In genomic region chr13:25848822-25849740, GRCh38 we compare ENCODE assay signal across 17 cellular contexts.
DNase-seq lines count a peak whose midpoint lies in the region; ATAC-seq and TF ChIP-seq lines count a peak whose summit lies in the region.
"Had no signal": no experiment of that assay in that cellular context is flagged by ENCODE, and none has a peak within 500 bp of the region (broad histone marks: within the 10 kb centered on the region; RNA-seq: fewer than 3 reads in every experiment).

No MANE protein-coding gene starts in this region.

- 56 to 86% methylated on average over 5 to 6 of the region's 7 CpGs for WGBS in gastroesophageal sphincter (ENCODE audit: low coverage in 1 of 2), 2 donors

- ATAC-seq in GM23338: peak; percentile 62
- ATAC-seq in gastroesophageal sphincter: no peak
- ATAC-seq: activated T-cell treated with anti-CD3 and anti-CD28 coated beads, Interleukin-2, amount 50 U/mL, for 4 hours; PC-3; psoas muscle had no signal

- H3K9me3 ChIP-seq in OCI-LY3 (ENCODE audit: insufficient read depth, low read length) (no peaks in the 10 kb centered on the region), gastroesophageal sphincter (no peaks in the 10 kb centered on the region)
- H3K9me3 ChIP-seq: HAP-1, psoas muscle had no signal

- no peak overlapping the region for H3K4me3 ChIP-seq in GM23338
- peak overlapping the region; percentile 18; the same call in 1 of the 2 replicates for H3K4me3 ChIP-seq in OCI-LY3 (ENCODE audit: low read length)
- no peak overlapping the region for H3K4me3 ChIP-seq in gastroesophageal sphincter
- H3K4me3 ChIP-seq: HAP-1, psoas muscle, skin epidermis had no signal

- H3K9ac ChIP-seq in OCI-LY3 (ENCODE audit: low read length): no peak overlapping the region

- H3K27ac Mint-ChIP-seq in GM23338 (no peak overlapping the region), type B pancreatic cell (peak overlapping the region; percentile 65)
- H3K27ac Mint-ChIP-seq: stimulated activated memory B cell treated with anti-CD40 and anti-IgM and Interleukin-4, amounts not matched to agents 10 μg/mL and 1 μg/mL and 100 μg/mL, for 72 hours had no signal

- no peak for TF ChIP-seq POLR2A in gastroesophageal sphincter (IDR thresholded peaks at IDR 0.05)

- DNase-seq in GM23338 (ENCODE audit: low spot score): peak; percentile 43
- peak; percentile 57 for DNase-seq in islet precursor cell
- no peak for DNase-seq in type B pancreatic cell (ENCODE audit: extremely low spot score, unreplicated experiment)
- DNase-seq in COR-L47 (lab: John Stamatoyannopoulos, UW): no peak
- DNase-seq in middle frontal gyrus (ENCODE audit: extremely low spot score, low spot score): no peak
- DNase-seq: activated naive CD4-positive, alpha-beta T cell; activated T-cell treated with anti-CD3 and anti-CD28 coated beads, Interleukin-2, amount 50 U/mL, for 4 hours; NCI-H2029; NCI-H226; PC-3; psoas muscle; stimulated activated CD4-positive, alpha-beta T cell treated with anti-CD3 and anti-CD28 coated beads, Interleukin-2, amount 100 ng/mL, for 24 hours had no signal

- H3K27ac ChIP-seq in GM23338 (ENCODE audit: low read depth): no peak overlapping the region
- no peak overlapping the region for H3K27ac ChIP-seq in OCI-LY3 (ENCODE audit: low read length)
- no peak overlapping the region for H3K27ac ChIP-seq in gastroesophageal sphincter
- H3K27ac ChIP-seq: psoas muscle, skin epidermis had no signal

- peaks cover 2% of the 10 kb centered on the region for H3K27me3 Mint-ChIP-seq in GM23338 (ENCODE audit: insufficient read depth, low read depth, poor library complexity)
- H3K27me3 Mint-ChIP-seq in type B pancreatic cell: no peaks in the 10 kb centered on the region
- H3K27me3 Mint-ChIP-seq: stimulated activated memory B cell treated with anti-CD40 and anti-IgM and Interleukin-4, amounts not matched to agents 10 μg/mL and 1 μg/mL and 100 μg/mL, for 72 hours had no signal

- H3K4me1 ChIP-seq in GM23338 (ENCODE audit: insufficient read depth) (peaks cover 18% of the 10 kb centered on the region), OCI-LY3 (ENCODE audit: low read length) (peaks cover 58% of the 10 kb centered on the region), gastroesophageal sphincter (no peaks in the 10 kb centered on the region)
- H3K4me1 ChIP-seq: psoas muscle had no signal

- H3K79me2 ChIP-seq in GM23338 (replicated peaks; ENCODE audit: insufficient read depth) (no peaks in the 10 kb centered on the region), OCI-LY3 (ENCODE audit: low read length) (no peaks in the 10 kb centered on the region)

- TF ChIP-seq EP300 in gastroesophageal sphincter (IDR thresholded peaks at IDR 0.05): no peak

- H3K4me2 ChIP-seq in GM23338 (0 out of 2 replicates have a peak overlapping the region, but pooled peaks have one; percentile 10), OCI-LY3 (ENCODE audit: low read length) (peak overlapping the region; percentile 42)

- H4K20me1 ChIP-seq in GM23338 (replicated peaks; ENCODE audit: insufficient read depth) (no peaks in the 10 kb centered on the region), OCI-LY3 (ENCODE audit: insufficient read depth, low read length) (no peaks in the 10 kb centered on the region)

- no peaks in the 10 kb centered on the region for H3K27me3 ChIP-seq in GM23338 (ENCODE audit: insufficient read depth)
- peaks cover 13% of the 10 kb centered on the region; the same call in 1 of the 2 replicates for H3K27me3 ChIP-seq in OCI-LY3 (ENCODE audit: low read depth, low read length)
- no peaks in the 10 kb centered on the region for H3K27me3 ChIP-seq in gastroesophageal sphincter

- no peaks in the 10 kb centered on the region for H3F3A ChIP-seq in GM23338 (replicated peaks; ENCODE audit: low read depth)

- H3K36me3 Mint-ChIP-seq in GM23338 (ENCODE audit: low read depth) (no peaks in the 10 kb centered on the region), type B pancreatic cell (no peaks in the 10 kb centered on the region)
- H3K36me3 Mint-ChIP-seq: stimulated activated memory B cell treated with anti-CD40 and anti-IgM and Interleukin-4, amounts not matched to agents 10 μg/mL and 1 μg/mL and 100 μg/mL, for 72 hours had no signal

- H3K4me3 Mint-ChIP-seq in GM23338 (no peak overlapping the region), type B pancreatic cell (peak overlapping the region; percentile 8)
- H3K4me3 Mint-ChIP-seq: activated T-cell treated with anti-CD3 and anti-CD28 coated beads, Interleukin-2, amount 50 U/mL, for 4 hours; stimulated activated memory B cell treated with anti-CD40 and anti-IgM and Interleukin-4, amounts not matched to agents 10 μg/mL and 1 μg/mL and 100 μg/mL, for 72 hours had no signal

- H3K9me2 ChIP-seq in GM23338 (ENCODE audit: insufficient read depth): no peaks in the 10 kb centered on the region

- no peak overlapping the region for H2AFZ ChIP-seq in GM23338
- no peak overlapping the region for H2AFZ ChIP-seq in OCI-LY3 (ENCODE audit: low read depth, low read length)

- TF ChIP-seq CTCF in GM23338 (conservative IDR thresholded peaks at IDR 0.05; ENCODE audit: low read depth in 2 of 2): no peak
- TF ChIP-seq CTCF in OCI-LY3 (IDR thresholded peaks at IDR 0.05; ENCODE audit: low read depth, low read length): no peak
- TF ChIP-seq CTCF in type B pancreatic cell (conservative IDR thresholded peaks at IDR 0.05): no peak
- no peak for TF ChIP-seq CTCF in gastroesophageal sphincter (IDR thresholded peaks at IDR 0.05)

- peaks cover 40% of the 10 kb centered on the region for H3K4me1 Mint-ChIP-seq in GM23338
- H3K4me1 Mint-ChIP-seq in type B pancreatic cell (ENCODE audit: unreplicated experiment): peaks cover 51% of the 10 kb centered on the region

- H3K9me3 Mint-ChIP-seq in GM23338 (no peaks in the 10 kb centered on the region), type B pancreatic cell (no peaks in the 10 kb centered on the region)
- H3K9me3 Mint-ChIP-seq: activated T-cell treated with anti-CD3 and anti-CD28 coated beads, Interleukin-2, amount 50 U/mL, for 4 hours; stimulated activated memory B cell treated with anti-CD40 and anti-IgM and Interleukin-4, amounts not matched to agents 10 μg/mL and 1 μg/mL and 100 μg/mL, for 72 hours had no signal

- H3K36me3 ChIP-seq in GM23338 (ENCODE audit: insufficient read depth) (no peaks in the 10 kb centered on the region), OCI-LY3 (replicated peaks; ENCODE audit: low read depth, low read length) (no peaks in the 10 kb centered on the region), gastroesophageal sphincter (no peaks in the 10 kb centered on the region)
- H3K36me3 ChIP-seq: HAP-1 had no signal

TF ChIP-seq in GM23338, 12 proteins besides CTCF, POLR2A, EP300 and RAD21:
- TF ChIP-seq EZH2 (IDR thresholded peaks at IDR 0.05; ENCODE audit: low read depth, unreplicated experiment) (no peak), POLR2AphosphoS5 (IDR thresholded peaks at IDR 0.05; ENCODE audit: low read depth) (no peak), EZH2phosphoT487 (IDR thresholded peaks at IDR 0.05; ENCODE audit: unreplicated experiment) (no peak), STAT1 (IDR thresholded peaks at IDR 0.05; ENCODE audit: unreplicated experiment) (no peak)

Comparison
In these comparisons a context has a peak if more than half of its experiments do, and no peak if none do; other contexts are left out.
1. DNase-seq: peak in GM23338 (single experiment) and islet precursor cell (single experiment); none in type B pancreatic cell (single experiment), COR-L47 (single experiment) and middle frontal gyrus (single experiment).